7 cellular contexts compared by ENCODE assay signal in the genomic region with DNA sequence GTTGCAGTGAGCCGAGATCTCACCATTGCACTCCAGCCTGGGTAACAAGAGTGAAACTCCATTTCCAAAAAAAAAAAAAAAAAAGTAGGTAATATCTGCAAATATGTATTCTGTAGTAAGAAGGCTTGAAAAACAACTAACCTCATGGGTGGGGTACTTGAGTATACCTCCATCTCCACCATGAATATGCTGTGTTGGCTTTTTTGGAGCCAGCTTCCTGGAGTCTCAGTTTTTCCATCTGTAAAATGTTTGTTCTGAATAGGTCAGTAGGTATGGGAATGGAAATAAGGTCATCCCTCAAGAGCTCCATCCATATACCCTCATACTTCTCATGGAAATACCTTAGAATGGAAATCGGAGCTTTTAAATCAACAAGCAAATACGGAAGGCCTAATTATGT.
"Had no signal": no experiment of that assay in that cellular context is flagged by ENCODE, and none has a peak within 500 bp of the region (broad histone marks: within the 10 kb centered on the region; RNA-seq: fewer than 3 reads in every experiment).

No MANE protein-coding gene starts in this region.

- FAIRE-seq: HTR-8/SVneo, K562 had no signal

- H3K4me3 ChIP-seq: K562 had no signal

- DNase-seq: IMR-90, KBM-7, KG1 had no signal

- H3K9ac ChIP-seq: KMS-11 had no signal

- H3K27ac ChIP-seq: HL-60, KMS-11 had no signal

- H3K4me2 ChIP-seq: KMS-11 had no signal

- ATAC-seq: K562 had no signal
